Comparison of ENCODE assay signal across 25 cellular contexts in the genomic region with DNA sequence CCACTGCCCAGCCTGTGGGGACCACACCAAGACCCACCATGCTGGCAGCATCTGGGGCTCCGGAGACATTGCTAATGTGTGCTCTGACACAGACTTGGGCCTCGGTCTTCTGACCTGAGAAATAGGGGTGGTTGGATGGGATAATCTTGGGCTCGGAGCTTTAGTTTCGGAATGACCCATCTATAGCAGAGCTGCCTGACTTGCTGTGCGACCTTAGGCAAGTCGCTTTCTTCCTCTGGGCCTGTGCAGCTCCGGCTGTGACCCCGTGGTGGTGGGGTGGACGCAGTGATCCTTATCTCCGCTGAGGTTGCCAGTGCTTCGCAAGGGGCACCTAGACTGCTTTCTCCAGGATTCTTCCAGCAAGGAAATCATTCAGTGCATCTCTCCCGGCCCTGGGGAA.
"Had no signal": no experiment of that assay in that cellular context is flagged by ENCODE, and none has a peak within 500 bp of the region (broad histone marks: within the 10 kb centered on the region; RNA-seq: fewer than 3 reads in every experiment).

No MANE protein-coding gene starts in this region.

- H3K27me3 Mint-ChIP-seq: stimulated activated naive CD8-positive, alpha-beta T cell treated with anti-CD3 and anti-CD28 coated beads, Interleukin-15, Interleukin-2, amounts not matched to agents 100 ng/mL and 50 ng/mL, for 24 hours had no signal

- DNase-seq: activated CD4-positive, alpha-beta T cell treated with anti-CD3 and anti-CD28 coated beads for 4 hours; activated CD4-positive, alpha-beta T cell treated with anti-CD3 and anti-CD28 coated beads, Interleukin-2, amount 50 U/mL, for 4 hours; activated naive CD4-positive, alpha-beta T cell; activated T-cell treated with anti-CD3 and anti-CD28 coated beads for 4 hours; activated T-cell treated with anti-CD3 and anti-CD28 coated beads, Interleukin-2, amount 50 U/mL, for 72 hours; anterior cingulate cortex; effector CD8-positive, alpha-beta T cell; gastrocnemius medialis; glutamatergic neuron; left cardiac atrium; midbrain; naive thymus-derived CD4-positive, alpha-beta T cell; nucleus accumbens; stimulated activated CD4-positive, alpha-beta T cell treated with anti-CD3 and anti-CD28 coated beads, Interleukin-4, amount 100 ng/mL, for 1 hour; T-helper 9 cell; upper lobe of right lung had no signal

- FAIRE-seq: colon, endometrium, islet of Langerhans, TTC549 had no signal

- H3K4me3 Mint-ChIP-seq: activated T-cell treated with anti-CD3 and anti-CD28 coated beads, Interleukin-2, amount 50 U/mL, for 72 hours; naive thymus-derived CD4-positive, alpha-beta T cell; stimulated activated naive CD8-positive, alpha-beta T cell treated with anti-CD3 and anti-CD28 coated beads, Interleukin-15, Interleukin-2, amounts not matched to agents 100 ng/mL and 50 ng/mL, for 24 hours; T-helper 1 cell treated with Interleukin-12 subunit alpha and Interleukin-12 subunit beta and Interleukin-4 antibody, amounts not matched to agents 30 μg/mL and 1 μg/mL, for 36 hours had no signal

- H3K36me3 Mint-ChIP-seq: activated naive CD4-positive, alpha-beta T cell treated with anti-CD3 and anti-CD28 coated beads, Interleukin-2, amount 50 U/mL, for 72 hours; naive thymus-derived CD4-positive, alpha-beta T cell had no signal

- H3K4me3 ChIP-seq: gastrocnemius medialis, right atrium auricular region, upper lobe of right lung had no signal

- H3K27me3 ChIP-seq: gastrocnemius medialis, right atrium auricular region, upper lobe of right lung had no signal

- H3K27ac ChIP-seq: gastrocnemius medialis, right atrium auricular region, upper lobe of right lung, VCaP had no signal

- H3K27ac Mint-ChIP-seq: activated T-cell treated with anti-CD3 and anti-CD28 coated beads, Interleukin-2, amount 50 U/mL, for 72 hours; naive thymus-derived CD4-positive, alpha-beta T cell; stimulated activated naive CD8-positive, alpha-beta T cell treated with anti-CD3 and anti-CD28 coated beads, Interleukin-15, Interleukin-2, amounts not matched to agents 100 ng/mL and 50 ng/mL, for 24 hours; T-helper 1 cell treated with Interleukin-12 subunit alpha and Interleukin-12 subunit beta and Interleukin-4 antibody, amounts not matched to agents 30 μg/mL and 1 μg/mL, for 36 hours had no signal

- ATAC-seq: activated naive CD4-positive, alpha-beta T cell treated with anti-CD3 and anti-CD28 coated beads, Interleukin-2, amount 50 U/mL, for 72 hours; activated T-cell treated with anti-CD3 and anti-CD28 coated beads, Interleukin-2, amount 50 U/mL, for 72 hours; gastrocnemius medialis; naive thymus-derived CD4-positive, alpha-beta T cell had no signal

- H3K36me3 ChIP-seq: gastrocnemius medialis, right atrium auricular region, upper lobe of right lung had no signal

- H3K9me3 Mint-ChIP-seq: activated naive CD4-positive, alpha-beta T cell treated with anti-CD3 and anti-CD28 coated beads, Interleukin-2, amount 50 U/mL, for 72 hours; activated T-cell treated with anti-CD3 and anti-CD28 coated beads, Interleukin-2, amount 50 U/mL, for 72 hours; stimulated activated naive CD8-positive, alpha-beta T cell treated with anti-CD3 and anti-CD28 coated beads, Interleukin-15, Interleukin-2, amounts not matched to agents 100 ng/mL and 50 ng/mL, for 24 hours; T-helper 1 cell treated with Interleukin-12 subunit alpha and Interleukin-12 subunit beta and Interleukin-4 antibody, amounts not matched to agents 30 μg/mL and 1 μg/mL, for 36 hours had no signal

- H3K9me3 ChIP-seq: gastrocnemius medialis, right atrium auricular region, upper lobe of right lung had no signal

- H3K4me1 ChIP-seq: gastrocnemius medialis, right atrium auricular region, upper lobe of right lung had no signal
